Comparison of ENCODE assay signal across 8 cellular contexts in genomic region chr12:124767075-124767821, GRCh38.
DNase-seq lines count a peak whose midpoint lies in the region; ATAC-seq and TF ChIP-seq lines count a peak whose summit lies in the region.

No MANE protein-coding gene starts in this region.

- no peak overlapping the region for H3K4me3 Mint-ChIP-seq in activated CD8-positive, alpha-beta T cell treated with anti-CD3 and anti-CD28 coated beads for 36 hours

- H3K27me3 Mint-ChIP-seq in activated CD8-positive, alpha-beta T cell treated with anti-CD3 and anti-CD28 coated beads for 36 hours, result peaks cover 13% of the 10 kb centered on the region

- H3K4me1 Mint-ChIP-seq in activated CD8-positive, alpha-beta T cell treated with anti-CD3 and anti-CD28 coated beads for 36 hours (ENCODE audit: low read depth), result peaks cover 27% of the 10 kb centered on the region

- H3K27ac ChIP-seq in effector memory CD4-positive, alpha-beta T cell (ENCODE audit: insufficient read depth, low read length, poor library complexity, severe bottlenecking), result no peak overlapping the region

- intact Hi-C loops in activated CD8-positive, alpha-beta T cell treated with anti-CD3 and anti-CD28 coated beads for 36 hours (cut with micrococcal nuclease), result loop anchor here (10.0 kb wide), 3 partner anchors 212 to 422 kb away; no protein-coding TSS in a partner anchor

- TF ChIP-seq CTCF in activated CD8-positive, alpha-beta T cell treated with anti-CD3 and anti-CD28 coated beads for 36 hours (IDR thresholded peaks at IDR 0.05), result peak; percentile 100

- peak; percentile 73 for ATAC-seq in GM18868 (IDR thresholded peaks at IDR 0.05; ENCODE audit: unreplicated experiment)
- peak; percentile 62 for ATAC-seq in HG03139 (IDR thresholded peaks at IDR 0.05; ENCODE audit: unreplicated experiment)
- peak; percentile 79 for ATAC-seq in activated CD8-positive, alpha-beta T cell treated with anti-CD3 and anti-CD28 coated beads for 36 hours

- H3K27ac Mint-ChIP-seq in activated CD8-positive, alpha-beta T cell treated with anti-CD3 and anti-CD28 coated beads for 36 hours, result no peak overlapping the region

- peaks cover 11% of the 10 kb centered on the region for H3K36me3 Mint-ChIP-seq in activated CD8-positive, alpha-beta T cell treated with anti-CD3 and anti-CD28 coated beads for 36 hours (ENCODE audit: low read depth)

- no peaks in the 10 kb centered on the region for H3K27me3 ChIP-seq in effector memory CD4-positive, alpha-beta T cell (replicated peaks; ENCODE audit: control insufficient read depth, insufficient read depth, low read length, poor library complexity, severe bottlenecking)

- no peaks in the 10 kb centered on the region for H3K36me3 ChIP-seq in effector memory CD4-positive, alpha-beta T cell (ENCODE audit: control insufficient read depth, insufficient read depth, low read length)

- no peak overlapping the region for H3K4me3 ChIP-seq in effector memory CD4-positive, alpha-beta T cell (ENCODE audit: insufficient read depth, low read depth, low read length, poor library complexity, severe bottlenecking)

- peaks cover 4% of the 10 kb centered on the region for H3K9me3 ChIP-seq in effector memory CD4-positive, alpha-beta T cell (ENCODE audit: control insufficient read depth, low read length)

- POLR2A ChIA-PET in activated CD8-positive, alpha-beta T cell treated with anti-CD3 and anti-CD28 coated beads for 36 hours (lab: Charles Lee), result interaction anchor here (1.5 kb wide), 1 partner anchor 27 kb away, joined by 4 read pairs; no protein-coding TSS in a partner anchor

- CTCF ChIA-PET in activated CD8-positive, alpha-beta T cell treated with anti-CD3 and anti-CD28 coated beads for 36 hours (lab: Charles Lee), result interaction anchor here (0.7 to 3.7 kb wide), 21 partner anchors 11 to 731 kb away, joined by 3 to 29 read pairs (median 4); no protein-coding TSS in a partner anchor

- H3K9me3 Mint-ChIP-seq in activated CD8-positive, alpha-beta T cell treated with anti-CD3 and anti-CD28 coated beads for 36 hours, result peaks cover 30% of the 10 kb centered on the region

- H3K4me1 ChIP-seq in effector memory CD4-positive, alpha-beta T cell (ENCODE audit: control insufficient read depth, insufficient read depth, low read length, poor library complexity, severe bottlenecking), result peaks cover 3% of the 10 kb centered on the region

- DNase-seq in AML-193 (lab: John Stamatoyannopoulos, UW), result peak; percentile 52 to 54
- peak; percentile 8 for DNase-seq in NCI-H526 treated with DMSO at 0.1 percent for 48 hours (lab: John Stamatoyannopoulos, UW)
- DNase-seq in activated CD8-positive, alpha-beta T cell treated with anti-CD3 and anti-CD28 coated beads for 36 hours, result peak; percentile 88
- peak; percentile 44 to 71 (median 60) for DNase-seq in effector memory CD4-positive, alpha-beta T cell
- DNase-seq in middle frontal gyrus (ENCODE audit: extremely low spot score, low spot score), result peak; percentile 67
- peak; percentile 56 to 75 for DNase-seq in stimulated activated CD8-positive, alpha-beta memory T cell treated with anti-CD3 and anti-CD28 coated beads, Interleukin-4, amount 100 ng/mL, for 4 hours (ENCODE audit: low read depth in 2 of 2, low spot score in 1 of 2)

Comparison
In these comparisons a context has a peak if more than half of its experiments do, and no peak if none do; other contexts are left out.
1. DNase-seq: peak in every context shown above with its lines; median percentile 88 in activated CD8-positive, alpha-beta T cell treated with anti-CD3 and anti-CD28 coated beads for 36 hours; 67 in middle frontal gyrus; 66 in stimulated activated CD8-positive, alpha-beta memory T cell treated with anti-CD3 and anti-CD28 coated beads, Interleukin-4, amount 100 ng/mL, for 4 hours; 60 in effector memory CD4-positive, alpha-beta T cell; 53 in AML-193; 8 in NCI-H526 treated with DMSO at 0.1 percent for 48 hours.